1 cellular context compared by ENCODE assay signal in the genomic region with DNA sequence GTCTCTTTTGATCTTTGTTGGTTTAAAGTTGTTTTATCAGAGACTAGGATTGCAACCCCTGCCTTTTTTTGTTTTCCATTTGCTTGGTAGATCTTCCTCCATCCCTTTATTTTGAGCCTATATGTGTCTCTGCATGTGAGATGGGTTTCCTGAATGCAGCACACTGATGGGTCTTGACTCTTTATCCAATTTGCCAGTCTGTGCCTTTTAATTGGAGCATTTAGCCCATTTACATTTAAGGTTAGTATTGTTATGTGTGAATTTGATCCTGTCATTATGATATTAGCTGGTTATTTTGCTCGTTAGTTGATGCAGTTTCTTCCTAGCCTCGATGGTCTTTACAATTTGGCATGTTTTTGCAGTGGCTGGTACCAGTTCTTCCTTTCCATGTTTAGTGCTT. TPM values are rescaled to one million over a fixed set of nuclear protein-coding genes. Genes with fewer than 3 reads are reported as not detected.
"Had no signal": no experiment of that assay in that cellular context is flagged by ENCODE, and none has a peak within 500 bp of the region (broad histone marks: within the 10 kb centered on the region; RNA-seq: fewer than 3 reads in every experiment).

No MANE protein-coding gene starts in this region.

RNA-seq across cellular contexts. Expression of a gene that starts 23.6 kb away (rescaled TPM):
- total RNA-seq: smooth muscle cell had no signal
